22 cellular contexts compared by ENCODE assay signal in the genomic region with DNA sequence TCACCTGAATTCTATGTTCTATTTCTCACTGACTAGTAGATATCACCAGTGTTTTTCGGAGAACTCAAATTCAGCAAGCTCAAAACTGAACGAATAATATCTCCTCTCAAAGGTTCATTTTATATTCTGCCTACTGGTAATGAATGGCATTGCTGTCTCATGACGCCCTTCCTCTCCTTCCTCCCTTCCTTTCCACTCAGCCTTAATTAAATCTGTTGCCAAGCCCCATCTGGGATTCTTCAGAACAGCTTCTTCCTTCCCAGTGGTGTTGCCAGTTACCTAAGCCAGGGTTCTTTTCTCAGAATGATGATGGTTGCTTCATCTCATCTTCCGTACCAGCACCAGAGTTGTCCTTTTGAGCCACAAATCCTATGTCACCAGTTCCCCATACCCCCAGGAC.
DNase-seq lines count a peak whose midpoint lies in the region; ATAC-seq, FAIRE-seq and TF ChIP-seq lines count a peak whose summit lies in the region.
"Had no signal": no experiment of that assay in that cellular context is flagged by ENCODE, and none has a peak within 500 bp of the region (broad histone marks: within the 10 kb centered on the region; RNA-seq: fewer than 3 reads in every experiment).

No MANE protein-coding gene starts in this region.

- peaks cover 85% of the 10 kb centered on the region for H3K36me3 Mint-ChIP-seq in activated CD8-positive, alpha-beta T cell treated with anti-CD3 and anti-CD28 coated beads, Interleukin-2, amount 10 ng/mL, durations not matched to agents 7 days and 5 days (ENCODE audit: low read depth)
- H3K36me3 Mint-ChIP-seq in activated CD8-positive, alpha-beta T cell treated with anti-CD3 and anti-CD28 coated beads for 36 hours (ENCODE audit: low read depth): peaks cover 38% of the 10 kb centered on the region
- peaks cover 19% of the 10 kb centered on the region for H3K36me3 Mint-ChIP-seq in T-helper 17 cell (ENCODE audit: low read depth)

- H3K36me3 ChIP-seq in endothelial cell of umbilical vein (ENCODE audit: control insufficient read depth in 2 of 2, extremely low read depth in 1 of 2, insufficient read depth in 2 of 2, low read length in 2 of 2): peaks cover 0 to 3% of the 10 kb centered on the region in 2 experiments

- no peak for TF ChIP-seq POLR2A in endothelial cell of umbilical vein (IDR thresholded peaks at IDR 0.05; ENCODE audit: low read depth, low read length)

- H2AFZ ChIP-seq in endothelial cell of umbilical vein (ENCODE audit: low read depth, low read length): no peak overlapping the region
- H2AFZ ChIP-seq: GM23338 had no signal

- H3K4me1 Mint-ChIP-seq in activated CD8-positive, alpha-beta T cell treated with anti-CD3 and anti-CD28 coated beads, Interleukin-2, amount 10 ng/mL, durations not matched to agents 7 days and 5 days (ENCODE audit: low read depth): peaks cover 17% of the 10 kb centered on the region
- H3K4me1 Mint-ChIP-seq in activated CD8-positive, alpha-beta T cell treated with anti-CD3 and anti-CD28 coated beads for 36 hours (ENCODE audit: low read depth): peaks cover 9% of the 10 kb centered on the region
- H3K4me1 Mint-ChIP-seq in T-helper 17 cell: peaks cover 5% of the 10 kb centered on the region

- no peak for FAIRE-seq in endothelial cell of umbilical vein (lab: Jason Lieb, UNC)
- FAIRE-seq: RCC 7860 had no signal

- intact Hi-C loops in activated CD8-positive, alpha-beta T cell treated with anti-CD3 and anti-CD28 coated beads for 36 hours (cut with micrococcal nuclease): no loop called here
- intact Hi-C loops in endothelial cell of umbilical vein (cut with micrococcal nuclease): loop anchor here (10.0 kb wide), 2 partner anchors 141 to 191 kb away; a partner anchor contains a TSS
- intact Hi-C loops in sciatic nerve (cut with DNase I): no loop called here
- intact Hi-C loops in Right ventricle myocardium superior (cut with DNase I): no loop called here

- no peaks in the 10 kb centered on the region for H3K9me1 ChIP-seq in endothelial cell of umbilical vein (replicated peaks; ENCODE audit: control insufficient read depth, extremely low read depth, insufficient read depth, low read length)

- H3K27me3 ChIP-seq in endothelial cell of umbilical vein (ENCODE audit: control insufficient read depth in 2 of 2, insufficient read depth in 2 of 2, low read length in 2 of 2): no peaks in the 10 kb centered on the region
- H3K27me3 ChIP-seq: SJSA1 had no signal

- peaks cover 5% of the 10 kb centered on the region for H3K4me1 ChIP-seq in endothelial cell of umbilical vein (ENCODE audit: control insufficient read depth, extremely low read depth, insufficient read depth, low read length)

- peak overlapping the region; percentile 4 for H3K27ac Mint-ChIP-seq in activated CD8-positive, alpha-beta T cell treated with anti-CD3 and anti-CD28 coated beads, Interleukin-2, amount 10 ng/mL, durations not matched to agents 7 days and 5 days
- no peak overlapping the region for H3K27ac Mint-ChIP-seq in activated CD8-positive, alpha-beta T cell treated with anti-CD3 and anti-CD28 coated beads for 36 hours
- peak overlapping the region; percentile 32 for H3K27ac Mint-ChIP-seq in T-helper 17 cell
- H3K27ac Mint-ChIP-seq: CD8-positive, alpha-beta T cell; GM23338; IgD-negative memory B cell had no signal

- H3K9me3 ChIP-seq in T-helper 17 cell (ENCODE audit: control insufficient read depth, low read length, poor library complexity, severe bottlenecking) (no peaks in the 10 kb centered on the region), endothelial cell of umbilical vein (replicated peaks; ENCODE audit: control insufficient read depth, insufficient read depth, low read length) (no peaks in the 10 kb centered on the region)
- H3K9me3 ChIP-seq: SJSA1 had no signal

- ATAC-seq in activated CD8-positive, alpha-beta T cell treated with anti-CD3 and anti-CD28 coated beads, Interleukin-2, amount 10 ng/mL, durations not matched to agents 7 days and 5 days: no peak
- ATAC-seq in activated CD8-positive, alpha-beta T cell treated with anti-CD3 and anti-CD28 coated beads for 36 hours: no peak
- no peak for ATAC-seq in T-helper 17 cell
- peak; percentile 38 for ATAC-seq in sciatic nerve
- ATAC-seq in GM21528 (IDR thresholded peaks at IDR 0.05; ENCODE audit: low FRiP score, unreplicated experiment): no peak
- ATAC-seq in Right ventricle myocardium superior (ENCODE audit: poor library complexity): no peak
- ATAC-seq: CD8-positive, alpha-beta T cell; GM23338 had no signal

- no peaks in the 10 kb centered on the region for H3K79me2 ChIP-seq in endothelial cell of umbilical vein (ENCODE audit: control insufficient read depth, insufficient read depth, low read length)

- H3K27ac ChIP-seq in endothelial cell of umbilical vein (ENCODE audit: insufficient read depth, low read depth, low read length): peak overlapping the region; percentile 16
- H3K27ac ChIP-seq: SJSA1 had no signal

- no peak overlapping the region for H3K4me2 ChIP-seq in endothelial cell of umbilical vein (ENCODE audit: insufficient read depth, low read length)
- H3K4me2 ChIP-seq: GM23338 had no signal

- H3K4me3 Mint-ChIP-seq in activated CD8-positive, alpha-beta T cell treated with anti-CD3 and anti-CD28 coated beads, Interleukin-2, amount 10 ng/mL, durations not matched to agents 7 days and 5 days: no peak overlapping the region
- no peak overlapping the region for H3K4me3 Mint-ChIP-seq in activated CD8-positive, alpha-beta T cell treated with anti-CD3 and anti-CD28 coated beads for 36 hours
- no peak overlapping the region for H3K4me3 Mint-ChIP-seq in T-helper 17 cell
- H3K4me3 Mint-ChIP-seq: CD8-positive, alpha-beta T cell; GM23338; IgD-negative memory B cell had no signal

- dilution Hi-C loops in endothelial cell of umbilical vein (cut with MboI; ENCODE audit: extremely low pct_ligation_motif_present, low sequenced_read_pairs): no loop called here

- TF ChIP-seq CTCF in activated CD8-positive, alpha-beta T cell treated with anti-CD3 and anti-CD28 coated beads for 36 hours (IDR thresholded peaks at IDR 0.05): no peak
- no peak for TF ChIP-seq CTCF in endothelial cell of umbilical vein (IDR thresholded peaks at IDR 0.05; ENCODE audit: extremely low read depth in 1 of 2, insufficient read depth in 1 of 2, low read depth in 1 of 2, low read length in 2 of 2)

- CTCF ChIA-PET in activated CD8-positive, alpha-beta T cell treated with anti-CD3 and anti-CD28 coated beads, Interleukin-2, amount 10 ng/mL, durations not matched to agents 7 days and 5 days (lab: Charles Lee): no interaction called here
- CTCF ChIA-PET in activated CD8-positive, alpha-beta T cell treated with anti-CD3 and anti-CD28 coated beads for 36 hours (lab: Charles Lee): interaction anchor here (0.8 to 1.6 kb wide), 3 partner anchors 11 to 308 kb away, joined by 3 to 7 read pairs (median 3); no protein-coding TSS in a partner anchor
- CTCF ChIA-PET in endothelial cell of umbilical vein (lab: Charles Lee): interaction anchor here (0.8 to 4.2 kb wide), 6 partner anchors 9 to 308 kb away, joined by 3 to 23 read pairs (median 5); a partner anchor contains a TSS

- no peaks in the 10 kb centered on the region for H4K20me1 ChIP-seq in endothelial cell of umbilical vein (replicated peaks; ENCODE audit: control insufficient read depth, extremely low read depth, insufficient read depth, low read length)

- no TSS peak for BruUV-seq in endothelial cell of umbilical vein (replicated peaks; lab: Mats Ljungman, UMichigan)

- DNase-seq in activated CD8-positive, alpha-beta T cell treated with anti-CD3 and anti-CD28 coated beads, Interleukin-2, amount 10 ng/mL, durations not matched to agents 7 days and 5 days: no peak
- DNase-seq in activated CD8-positive, alpha-beta T cell treated with anti-CD3 and anti-CD28 coated beads for 36 hours: no peak
- DNase-seq in T-helper 17 cell (no peak), endothelial cell of umbilical vein (ENCODE audit: low read depth, low spot score) (no peak), sciatic nerve (ENCODE audit: low spot score) (no peak), Right ventricle myocardium superior (no peak), glomerular visceral epithelial cell (ENCODE audit: extremely low spot score) (no peak)
- DNase-seq: 8988T; AML-193; C1 segment of cervical spinal cord; CD8-positive, alpha-beta T cell; HCEC 1CT; NCI-H1105; NCI-H2081; NCI-H446; NCI-H526; OCI-M1 had no signal

- H3K9me3 Mint-ChIP-seq in activated CD8-positive, alpha-beta T cell treated with anti-CD3 and anti-CD28 coated beads, Interleukin-2, amount 10 ng/mL, durations not matched to agents 7 days and 5 days (ENCODE audit: insufficient read depth): no peaks in the 10 kb centered on the region
- H3K9me3 Mint-ChIP-seq in activated CD8-positive, alpha-beta T cell treated with anti-CD3 and anti-CD28 coated beads for 36 hours: no peaks in the 10 kb centered on the region
- H3K9me3 Mint-ChIP-seq: CD8-positive, alpha-beta T cell; GM23338 had no signal

- H3K27me3 Mint-ChIP-seq in activated CD8-positive, alpha-beta T cell treated with anti-CD3 and anti-CD28 coated beads, Interleukin-2, amount 10 ng/mL, durations not matched to agents 7 days and 5 days (ENCODE audit: low read depth): no peaks in the 10 kb centered on the region
- no peaks in the 10 kb centered on the region for H3K27me3 Mint-ChIP-seq in activated CD8-positive, alpha-beta T cell treated with anti-CD3 and anti-CD28 coated beads for 36 hours
- no peaks in the 10 kb centered on the region for H3K27me3 Mint-ChIP-seq in T-helper 17 cell
- H3K27me3 Mint-ChIP-seq: IgD-negative memory B cell had no signal

- POLR2A ChIA-PET in activated CD8-positive, alpha-beta T cell treated with anti-CD3 and anti-CD28 coated beads, Interleukin-2, amount 10 ng/mL, durations not matched to agents 7 days and 5 days (lab: Charles Lee): no interaction called here
- POLR2A ChIA-PET in activated CD8-positive, alpha-beta T cell treated with anti-CD3 and anti-CD28 coated beads for 36 hours (lab: Charles Lee): no interaction called here
- POLR2A ChIA-PET in endothelial cell of umbilical vein (lab: Charles Lee): interaction anchor here (0.5 kb wide), 1 partner anchor 122 kb away, joined by 6 read pairs; no protein-coding TSS in a partner anchor

- H3K4me3 ChIP-seq in endothelial cell of umbilical vein (replicated peaks in 1 of 3; ENCODE audit: insufficient read depth in 1 of 3, low read depth in 1 of 3, low read length in 3 of 3): no peak overlapping the region
- H3K4me3 ChIP-seq: GM23338, SJSA1 had no signal

- H3K9ac ChIP-seq in endothelial cell of umbilical vein (replicated peaks; ENCODE audit: extremely low read depth, insufficient read depth, low read length): no peak overlapping the region

TF ChIP-seq in endothelial cell of umbilical vein, 7 proteins besides CTCF, POLR2A, EP300 and RAD21 (continues in another document):
- TF ChIP-seq EZH2 (IDR thresholded peaks at IDR 0.05; ENCODE audit: borderline replicate concordance, low read depth, low read length, severe bottlenecking): no peak
- no peak for TF ChIP-seq JUN (IDR thresholded peaks at IDR 0.05; ENCODE audit: borderline replicate concordance, insufficient read depth, insufficient read length, low read depth)
- TF ChIP-seq FOS (IDR thresholded peaks at IDR 0.05; ENCODE audit: borderline replicate concordance, insufficient read depth, low read length): no peak
- TF ChIP-seq POLR2AphosphoS5 (IDR thresholded peaks at IDR 0.05; ENCODE audit: insufficient read depth, low read depth, low read length): no peak
- no peak for TF ChIP-seq MYC (IDR thresholded peaks at IDR 0.05; ENCODE audit: low read depth, low read length)
